In genomic region chr19:17469371-17470203, GRCh38 we compare ENCODE assay signal across 8 cellular contexts. TPM values are rescaled to one million over a fixed set of nuclear protein-coding genes. Genes with fewer than 3 reads are reported as not detected.
DNase-seq lines count a peak whose midpoint lies in the region; ATAC-seq and TF ChIP-seq lines count a peak whose summit lies in the region.

No MANE protein-coding gene starts in this region.

- peak overlapping the region; percentile 31 for H3K4me3 ChIP-seq in endocrine pancreas (ENCODE audit: control insufficient read depth, insufficient read depth, low read length)

- H3K9ac ChIP-seq in endocrine pancreas (ENCODE audit: control insufficient read depth, insufficient read depth, low read length), result no peak overlapping the region

- intact Hi-C loops in CD14-positive monocyte (cut with micrococcal nuclease), result loop anchor here in 1 of 2 donors (5.0 kb wide), 1 partner anchor 72 kb away; no protein-coding TSS in a partner anchor

- no peaks in the 10 kb centered on the region for H3K9me3 ChIP-seq in endocrine pancreas (ENCODE audit: control insufficient read depth, low read length)

- DNase-seq in CD14-positive monocyte (ENCODE audit: low spot score), result peak; percentile 88
- DNase-seq in NK-92 treated with Interleukin-12 subunit alpha and Interleukin-12 subunit beta, amount 100 ng/mL, for 24 hours (lab: John Stamatoyannopoulos, UW), result peak; percentile 44
- DNase-seq in activated CD8-positive, alpha-beta memory T cell treated with anti-CD3 and anti-CD28 coated beads, Interleukin-2, amount 50 U/mL, for 1 hour (ENCODE audit: extremely low read depth), result peak; percentile 86
- peak; percentile 82 to 87 for DNase-seq in mesothelial cell of epicardium (ENCODE audit: low spot score in 2 of 2, unreplicated experiment in 2 of 2)
- DNase-seq in stimulated activated CD8-positive, alpha-beta memory T cell treated with anti-CD3 and anti-CD28 coated beads, Interleukin-15, amount 100 ng/mL, for 24 hours (ENCODE audit: low read depth), result peak; percentile 61

- H3K4me3 Mint-ChIP-seq in CD14-positive monocyte (peak overlapping the region; percentile 98 to 99), mesothelial cell of epicardium (peak overlapping the region; percentile 88)

- H3K36me3 Mint-ChIP-seq in CD14-positive monocyte (peaks cover 0 to 2% of the 10 kb centered on the region in 2 donors), mesothelial cell of epicardium (peaks cover 1% of the 10 kb centered on the region)

- no peak for TF ChIP-seq CTCF in CD14-positive monocyte (IDR thresholded peaks at IDR 0.05)
- TF ChIP-seq CTCF in mesothelial cell of epicardium (IDR thresholded peaks at IDR 0.05; ENCODE audit: unreplicated experiment), result no peak

- H3K9me3 Mint-ChIP-seq in CD14-positive monocyte (peaks cover 0 to 3% (median 0%) of the 10 kb centered on the region in 7 donors), mesothelial cell of epicardium (no peaks in the 10 kb centered on the region)

- H3K4me1 ChIP-seq in endocrine pancreas (ENCODE audit: control insufficient read depth, insufficient read depth, low read length), result no peaks in the 10 kb centered on the region

- ATAC-seq in GM19395 (IDR thresholded peaks at IDR 0.05; ENCODE audit: unreplicated experiment) (peak; percentile 65), HG03521 (IDR thresholded peaks at IDR 0.05; ENCODE audit: unreplicated experiment) (peak; percentile 47)

- H3K27me3 Mint-ChIP-seq in CD14-positive monocyte (ENCODE audit: low read depth in 3 of 3) (peaks cover 2% of the 10 kb centered on the region in 3 donors), mesothelial cell of epicardium (ENCODE audit: low read depth) (no peaks in the 10 kb centered on the region)

- H3K27ac Mint-ChIP-seq in CD14-positive monocyte (peak overlapping the region; percentile 87 to 99 (median 96)), mesothelial cell of epicardium (peak overlapping the region; percentile 94)

- H3K36me3 ChIP-seq in endocrine pancreas (ENCODE audit: control insufficient read depth, insufficient read depth, low read length), result no peaks in the 10 kb centered on the region

- no peaks in the 10 kb centered on the region for H3K27me3 ChIP-seq in endocrine pancreas (ENCODE audit: control insufficient read depth, insufficient read depth, low read length)

- peaks cover 62% of the 10 kb centered on the region for H3K4me1 Mint-ChIP-seq in CD14-positive monocyte
- peaks cover 18% of the 10 kb centered on the region for H3K4me1 Mint-ChIP-seq in mesothelial cell of epicardium

RNA-seq across cellular contexts. Expression of gene SLC27A1, which starts 0.7 kb away (rescaled TPM):
- 10 to 100 TPM; 27.1 to 27.6 TPM for polyA plus RNA-seq in CD14-positive monocyte
- total RNA-seq in mesothelial cell of epicardium, result 25.1 to 27.5 TPM (median 26.0 TPM) in 3 replicates

RNA-seq across cellular contexts. Expression of gene NXNL1, which starts 8.9 kb away (rescaled TPM):
- polyA plus RNA-seq in CD14-positive monocyte, result not detected
- not detected in 3 replicates for total RNA-seq in mesothelial cell of epicardium

RNA-seq across cellular contexts. Expression of gene TMEM221, which starts 21.1 kb away (rescaled TPM):
- polyA plus RNA-seq in CD14-positive monocyte, result not detected
- 4.8 to 6.0 TPM (median 5.1 TPM) in 3 replicates for total RNA-seq in mesothelial cell of epicardium

RNA-seq across cellular contexts. Expression of gene PGLS, which starts 41.9 kb away (rescaled TPM):
- polyA plus RNA-seq in CD14-positive monocyte, result 100 to 1,000 TPM; 141 to 158 TPM
- 100.0 to 106 TPM (median 104 TPM) in 3 replicates for total RNA-seq in mesothelial cell of epicardium

RNA-seq across cellular contexts. Expression of gene MVB12A, which starts 49.7 kb away (rescaled TPM):
- 10 to 100 TPM; 43.2 to 43.7 TPM for polyA plus RNA-seq in CD14-positive monocyte
- 53.5 to 57.2 TPM (median 54.5 TPM) in 3 replicates for total RNA-seq in mesothelial cell of epicardium

Comparison
In these comparisons a context has a peak if more than half of its experiments do, and no peak if none do; other contexts are left out.
1. Peak in every context shown above with its lines: DNase-seq, ATAC-seq and H3K4me3 ChIP-seq.